Comparison of ENCODE assay signal across 11 cellular contexts in genomic region chr11:123406441-123407123, GRCh38. TPM values are rescaled to one million over a fixed set of nuclear protein-coding genes. Genes with fewer than 3 reads are reported as not detected.
DNase-seq lines count a peak whose midpoint lies in the region; ATAC-seq and TF ChIP-seq lines count a peak whose summit lies in the region.
"Had no signal": no experiment of that assay in that cellular context is flagged by ENCODE, and none has a peak within 500 bp of the region (broad histone marks: within the 10 kb centered on the region; RNA-seq: fewer than 3 reads in every experiment).

No MANE protein-coding gene starts in this region.

- DNase-seq in activated naive CD4-positive, alpha-beta T cell treated with anti-CD3 and anti-CD28 coated beads, Interleukin-2, amount 50 U/mL, for 72 hours (ENCODE audit: low spot score in 2 of 2) = no peak
- no peak for DNase-seq in activated naive CD4-positive, alpha-beta T cell (lab: John Stamatoyannopoulos, UW)
- DNase-seq in endothelial cell (ENCODE audit: low spot score) (no peak), SW480 (ENCODE audit: low spot score) (no peak), glutamatergic neuron (no peak), NCI-H1417 treated with DMSO at 0.1 percent for 48 hours (lab: John Stamatoyannopoulos, UW) (no peak)

- H3K4me1 Mint-ChIP-seq in endothelial cell (ENCODE audit: unreplicated experiment) = peaks cover 61% of the 10 kb centered on the region
- H3K4me1 Mint-ChIP-seq in glutamatergic neuron (ENCODE audit: low read depth, unreplicated experiment) = peaks cover 13% of the 10 kb centered on the region

- H3K27me3 Mint-ChIP-seq in endothelial cell (ENCODE audit: unreplicated experiment) = peaks cover 3% of the 10 kb centered on the region
- peaks cover 3% of the 10 kb centered on the region for H3K27me3 Mint-ChIP-seq in glutamatergic neuron (ENCODE audit: unreplicated experiment)
- H3K27me3 Mint-ChIP-seq: brain had no signal

- H3K27ac Mint-ChIP-seq in activated naive CD4-positive, alpha-beta T cell treated with anti-CD3 and anti-CD28 coated beads, Interleukin-2, amount 50 U/mL, for 72 hours = peak overlapping the region; percentile 43 to 77
- H3K27ac Mint-ChIP-seq in endothelial cell (ENCODE audit: unreplicated experiment) = peak overlapping the region; percentile 49
- no peak overlapping the region for H3K27ac Mint-ChIP-seq in glutamatergic neuron (ENCODE audit: unreplicated experiment)

- H3K9me3 Mint-ChIP-seq in activated naive CD4-positive, alpha-beta T cell treated with anti-CD3 and anti-CD28 coated beads, Interleukin-2, amount 50 U/mL, for 72 hours = no peaks in the 10 kb centered on the region
- no peaks in the 10 kb centered on the region for H3K9me3 Mint-ChIP-seq in endothelial cell (ENCODE audit: unreplicated experiment)
- H3K9me3 Mint-ChIP-seq in glutamatergic neuron (ENCODE audit: unreplicated experiment) = peaks cover 2% of the 10 kb centered on the region
- H3K9me3 Mint-ChIP-seq: H9; stimulated activated naive CD8-positive, alpha-beta T cell treated with anti-CD3 and anti-CD28 coated beads, Interleukin-15, Interleukin-2, amounts not matched to agents 100 ng/mL and 50 ng/mL, for 24 hours had no signal

- H3K36me3 Mint-ChIP-seq in activated naive CD4-positive, alpha-beta T cell treated with anti-CD3 and anti-CD28 coated beads, Interleukin-2, amount 50 U/mL, for 72 hours = no peaks in the 10 kb centered on the region
- H3K36me3 Mint-ChIP-seq in endothelial cell (ENCODE audit: low read depth, unreplicated experiment) (no peaks in the 10 kb centered on the region), glutamatergic neuron (ENCODE audit: unreplicated experiment) (no peaks in the 10 kb centered on the region)
- H3K36me3 Mint-ChIP-seq: brain had no signal

- TF ChIP-seq CTCF in endothelial cell (IDR thresholded peaks at IDR 0.05; ENCODE audit: unreplicated experiment) = no peak
- no peak for TF ChIP-seq CTCF in glutamatergic neuron (IDR thresholded peaks at IDR 0.05; ENCODE audit: partially characterized antibody, unreplicated experiment)

- no peak overlapping the region for H3K4me3 Mint-ChIP-seq in endothelial cell (ENCODE audit: unreplicated experiment)
- no peak overlapping the region for H3K4me3 Mint-ChIP-seq in glutamatergic neuron (ENCODE audit: unreplicated experiment)

- peak; percentile 68 to 89 for ATAC-seq in activated naive CD4-positive, alpha-beta T cell treated with anti-CD3 and anti-CD28 coated beads, Interleukin-2, amount 50 U/mL, for 72 hours
- ATAC-seq in GM21529 (IDR thresholded peaks at IDR 0.05; ENCODE audit: unreplicated experiment) (peak; percentile 47), HG03354 (IDR thresholded peaks at IDR 0.05; ENCODE audit: poor library complexity, severe bottlenecking, unreplicated experiment) (peak; percentile 64)

RNA-seq across cellular contexts. Expression of gene GRAMD1B, which starts 23.5 kb away (rescaled TPM):
- total RNA-seq in activated naive CD4-positive, alpha-beta T cell treated with anti-CD3 and anti-CD28 coated beads, Interleukin-2, amount 50 U/mL, for 72 hours = 10 to 100 TPM; 36.7 to 66.2 TPM
- 49.6 TPM for total RNA-seq in endothelial cell (ENCODE audit: unreplicated experiment)
- 12.2 TPM for total RNA-seq in glutamatergic neuron (ENCODE audit: unreplicated experiment)
